In the genomic region with DNA sequence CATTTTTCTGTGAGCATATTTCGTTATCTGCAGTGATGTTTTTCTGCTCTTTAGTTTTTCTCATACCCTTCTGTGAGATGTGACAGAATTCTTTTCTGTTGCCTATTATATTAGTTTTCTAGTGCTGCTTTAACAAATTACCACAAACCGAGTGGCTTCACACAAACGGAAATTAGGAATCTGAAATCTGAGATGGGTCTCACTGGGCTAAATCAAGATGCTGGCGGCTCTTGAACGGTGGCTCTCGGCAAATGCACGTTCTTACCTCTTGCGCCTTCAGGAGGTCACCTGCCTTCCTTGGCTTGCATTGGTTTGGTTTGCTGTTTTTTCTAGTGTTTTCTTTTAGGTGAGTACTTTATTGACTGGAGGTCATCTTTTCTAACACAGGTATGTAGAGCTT, we compare ENCODE assay signal across 1 cellular context.
TF ChIP-seq lines count a peak whose summit lies in the region.

No MANE protein-coding gene starts in this region.

TF ChIP-seq in WTC11, 78 proteins besides CTCF, POLR2A, EP300 and RAD21 (continued from another document):
- no peak for TF ChIP-seq MXD4 (CRISPR knock-in tag; IDR thresholded peaks at IDR 0.05; ENCODE audit: borderline replicate concordance)
- TF ChIP-seq SMAD3 (CRISPR knock-in tag; IDR thresholded peaks at IDR 0.05; ENCODE audit: borderline replicate concordance) = no peak
- TF ChIP-seq, protein P1, sequence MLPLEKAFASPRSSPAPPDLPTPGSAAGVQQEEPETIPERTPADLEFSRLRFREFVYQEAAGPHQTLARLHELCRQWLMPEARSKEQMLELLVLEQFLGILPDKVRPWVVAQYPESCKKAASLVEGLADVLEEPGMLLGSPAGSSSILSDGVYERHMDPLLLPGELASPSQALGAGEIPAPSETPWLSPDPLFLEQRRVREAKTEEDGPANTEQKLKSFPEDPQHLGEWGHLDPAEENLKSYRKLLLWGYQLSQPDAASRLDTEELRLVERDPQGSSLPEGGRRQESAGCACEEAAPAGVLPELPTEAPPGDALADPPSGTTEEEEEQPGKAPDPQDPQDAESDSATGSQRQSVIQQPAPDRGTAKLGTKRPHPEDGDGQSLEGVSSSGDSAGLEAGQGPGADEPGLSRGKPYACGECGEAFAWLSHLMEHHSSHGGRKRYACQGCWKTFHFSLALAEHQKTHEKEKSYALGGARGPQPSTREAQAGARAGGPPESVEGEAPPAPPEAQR (CRISPR knock-in tag; IDR thresholded peaks at IDR 0.05) = no peak
- no peak for TF ChIP-seq ESRRA (CRISPR knock-in tag; IDR thresholded peaks at IDR 0.05; ENCODE audit: borderline replicate concordance)
- no peak for TF ChIP-seq TEAD1 (CRISPR knock-in tag; IDR thresholded peaks at IDR 0.05)
- TF ChIP-seq, protein P2, sequence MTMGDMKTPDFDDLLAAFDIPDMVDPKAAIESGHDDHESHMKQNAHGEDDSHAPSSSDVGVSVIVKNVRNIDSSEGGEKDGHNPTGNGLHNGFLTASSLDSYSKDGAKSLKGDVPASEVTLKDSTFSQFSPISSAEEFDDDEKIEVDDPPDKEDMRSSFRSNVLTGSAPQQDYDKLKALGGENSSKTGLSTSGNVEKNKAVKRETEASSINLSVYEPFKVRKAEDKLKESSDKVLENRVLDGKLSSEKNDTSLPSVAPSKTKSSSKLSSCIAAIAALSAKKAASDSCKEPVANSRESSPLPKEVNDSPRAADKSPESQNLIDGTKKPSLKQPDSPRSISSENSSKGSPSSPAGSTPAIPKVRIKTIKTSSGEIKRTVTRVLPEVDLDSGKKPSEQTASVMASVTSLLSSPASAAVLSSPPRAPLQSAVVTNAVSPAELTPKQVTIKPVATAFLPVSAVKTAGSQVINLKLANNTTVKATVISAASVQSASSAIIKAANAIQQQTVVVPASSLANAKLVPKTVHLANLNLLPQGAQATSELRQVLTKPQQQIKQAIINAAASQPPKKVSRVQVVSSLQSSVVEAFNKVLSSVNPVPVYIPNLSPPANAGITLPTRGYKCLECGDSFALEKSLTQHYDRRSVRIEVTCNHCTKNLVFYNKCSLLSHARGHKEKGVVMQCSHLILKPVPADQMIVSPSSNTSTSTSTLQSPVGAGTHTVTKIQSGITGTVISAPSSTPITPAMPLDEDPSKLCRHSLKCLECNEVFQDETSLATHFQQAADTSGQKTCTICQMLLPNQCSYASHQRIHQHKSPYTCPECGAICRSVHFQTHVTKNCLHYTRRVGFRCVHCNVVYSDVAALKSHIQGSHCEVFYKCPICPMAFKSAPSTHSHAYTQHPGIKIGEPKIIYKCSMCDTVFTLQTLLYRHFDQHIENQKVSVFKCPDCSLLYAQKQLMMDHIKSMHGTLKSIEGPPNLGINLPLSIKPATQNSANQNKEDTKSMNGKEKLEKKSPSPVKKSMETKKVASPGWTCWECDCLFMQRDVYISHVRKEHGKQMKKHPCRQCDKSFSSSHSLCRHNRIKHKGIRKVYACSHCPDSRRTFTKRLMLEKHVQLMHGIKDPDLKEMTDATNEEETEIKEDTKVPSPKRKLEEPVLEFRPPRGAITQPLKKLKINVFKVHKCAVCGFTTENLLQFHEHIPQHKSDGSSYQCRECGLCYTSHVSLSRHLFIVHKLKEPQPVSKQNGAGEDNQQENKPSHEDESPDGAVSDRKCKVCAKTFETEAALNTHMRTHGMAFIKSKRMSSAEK (CRISPR knock-in tag; IDR thresholded peaks at IDR 0.05; ENCODE audit: borderline replicate concordance) = no peak
- no peak for TF ChIP-seq HMGXB4 (CRISPR knock-in tag; IDR thresholded peaks at IDR 0.05)
- TF ChIP-seq HMGA2 (CRISPR knock-in tag; IDR thresholded peaks at IDR 0.05) = no peak
